14 cellular contexts compared by ENCODE assay signal in genomic region chrX:145393702-145394235, GRCh38.
DNase-seq lines count a peak whose midpoint lies in the region; ATAC-seq, FAIRE-seq and TF ChIP-seq lines count a peak whose summit lies in the region.
"Had no signal": no experiment of that assay in that cellular context is flagged by ENCODE, and none has a peak within 500 bp of the region (broad histone marks: within the 10 kb centered on the region; RNA-seq: fewer than 3 reads in every experiment).

No MANE protein-coding gene starts in this region.

- H2AK5ac ChIP-seq in trophoblast cell (ENCODE audit: low read length), result no peak overlapping the region

- TF ChIP-seq POLR2A in GM12891 (IDR thresholded peaks at IDR 0.05; ENCODE audit: low read depth, low read length), result no peak

- no peak overlapping the region for H2AFZ ChIP-seq in trophoblast cell (ENCODE audit: insufficient read depth, low read length, poor library complexity)

- no peaks in the 10 kb centered on the region for H3K4me1 ChIP-seq in colonic mucosa
- H3K4me1 ChIP-seq in trophoblast cell (ENCODE audit: control insufficient read depth in 1 of 2, insufficient read depth in 2 of 2, low read length in 2 of 2), result no peaks in the 10 kb centered on the region
- H3K4me1 ChIP-seq: prostate gland had no signal

- H3K79me1 ChIP-seq in trophoblast cell (ENCODE audit: low read length), result no peaks in the 10 kb centered on the region

- H3K27me3 ChIP-seq in colonic mucosa, result no peaks in the 10 kb centered on the region
- no peaks in the 10 kb centered on the region for H3K27me3 ChIP-seq in trophoblast cell (ENCODE audit: insufficient read depth, low read length)

- intact Hi-C loops in colonic mucosa (cut with DNase I), result no loop called here

- H3K4me3 ChIP-seq in colonic mucosa, result no peak overlapping the region
- H3K4me3 ChIP-seq in trophoblast cell (ENCODE audit: low read depth, low read length), result no peak overlapping the region
- H3K4me3 ChIP-seq: prostate gland had no signal

- FAIRE-seq in GM12891 (lab: Jason Lieb, UNC), result peak; percentile 40
- FAIRE-seq: GM19239 had no signal

- WGBS in trophoblast cell (ENCODE audit: extremely low coverage, insufficient coverage, insufficient read length), result no CpG with 5 or more reads among the region's 6 CpGs

- H3K27ac ChIP-seq in 22Rv1, result no peak overlapping the region
- no peak overlapping the region for H3K27ac ChIP-seq in colonic mucosa
- H3K27ac ChIP-seq in trophoblast cell (ENCODE audit: low read depth, low read length), result no peak overlapping the region
- H3K27ac ChIP-seq: prostate gland had no signal

- no peaks in the 10 kb centered on the region for H3K9me3 ChIP-seq in colonic mucosa
- H3K9me3 ChIP-seq in trophoblast cell (ENCODE audit: insufficient read depth, low read depth, low read length), result peaks cover 4% of the 10 kb centered on the region
- H3K9me3 ChIP-seq: prostate gland had no signal

- no peak overlapping the region for H3K18ac ChIP-seq in trophoblast cell (ENCODE audit: low read length)

- H2BK12ac ChIP-seq in trophoblast cell (ENCODE audit: low read length), result no peak overlapping the region

- H3K79me2 ChIP-seq in trophoblast cell (ENCODE audit: control insufficient read depth, insufficient read depth, low read length, poor library complexity), result no peaks in the 10 kb centered on the region

- H4K8ac ChIP-seq in trophoblast cell (ENCODE audit: low read depth, low read length), result no peak overlapping the region

- no peak overlapping the region for H2BK5ac ChIP-seq in trophoblast cell (ENCODE audit: low read depth, low read length, poor library complexity)

- no peak overlapping the region for H3K4me2 ChIP-seq in trophoblast cell (ENCODE audit: low read length)

- no peak overlapping the region for H3K4ac ChIP-seq in trophoblast cell (ENCODE audit: low read depth, low read length)

- H3K9ac ChIP-seq in colonic mucosa (ENCODE audit: low read depth in 2 of 2, low read length in 2 of 2) (no peak overlapping the region), trophoblast cell (ENCODE audit: low read length) (no peak overlapping the region)

- no peak for DNase-seq in GM12891 (ENCODE audit: insufficient read length, low spot score)
- DNase-seq in NCI-H460 (ENCODE audit: extremely low read depth, low read depth), result peak; percentile 2
- DNase-seq in colonic mucosa, result no peak
- DNase-seq in cerebellar nuclear complex (lab: John Stamatoyannopoulos, UW), result no peak
- DNase-seq in trophoblast cell, result no peak
- DNase-seq: activated CD8-positive, alpha-beta memory T cell treated with anti-CD3 and anti-CD28 coated beads, Interleukin-2, amount 10 ng/mL, durations not matched to agents 7 days and 5 days; effector memory CD4-positive, alpha-beta T cell; stimulated activated CD4-positive, alpha-beta T cell treated with anti-CD3 and anti-CD28 coated beads, Interleukin-4, amount 100 ng/mL, for 24 hours; T1000 had no signal

- ATAC-seq in GM18861 (IDR thresholded peaks at IDR 0.05; ENCODE audit: unreplicated experiment), result no peak
- ATAC-seq in GM18867 (IDR thresholded peaks at IDR 0.05; ENCODE audit: unreplicated experiment), result no peak
- ATAC-seq: activated CD8-positive, alpha-beta memory T cell treated with anti-CD3 and anti-CD28 coated beads, Interleukin-2, amount 10 ng/mL, durations not matched to agents 7 days and 5 days had no signal

- no peak overlapping the region for H3K23ac ChIP-seq in trophoblast cell (ENCODE audit: low read length)

- H3K36me3 ChIP-seq in colonic mucosa, result no peaks in the 10 kb centered on the region
- H3K36me3 ChIP-seq in trophoblast cell (ENCODE audit: control insufficient read depth in 1 of 2, insufficient read depth in 2 of 2, low read length in 2 of 2), result no peaks in the 10 kb centered on the region
- H3K36me3 ChIP-seq: prostate gland had no signal

- peak; percentile 72 for TF ChIP-seq CTCF in 22Rv1 (IDR thresholded peaks at IDR 0.05)
- TF ChIP-seq CTCF in colonic mucosa (IDR thresholded peaks at IDR 0.05), result peak; percentile 31

- H3K14ac ChIP-seq in trophoblast cell (ENCODE audit: low read length), result no peak overlapping the region

- H4K12ac ChIP-seq in trophoblast cell (ENCODE audit: low read depth, low read length), result no peak overlapping the region

- no peak overlapping the region for H4K91ac ChIP-seq in trophoblast cell (ENCODE audit: low read depth, low read length)

- H2BK120ac ChIP-seq in trophoblast cell (ENCODE audit: insufficient read depth, low read length, poor library complexity), result no peak overlapping the region

TF ChIP-seq in GM12891, 5 proteins besides CTCF, POLR2A, EP300 and RAD21:
- TF ChIP-seq SPI1 (IDR thresholded peaks at IDR 0.05; ENCODE audit: low read depth, low read length) (no peak), PAX5 (IDR thresholded peaks at IDR 0.05; ENCODE audit: insufficient read depth, low read length, severe bottlenecking) (no peak), TAF1 (IDR thresholded peaks at IDR 0.05; ENCODE audit: low read depth, low read length) (no peak), POU2F2 (IDR thresholded peaks at IDR 0.05; ENCODE audit: low read depth, low read length) (no peak), POLR2AphosphoS5 (IDR thresholded peaks at IDR 0.05; ENCODE audit: low read depth, low read length) (no peak)
